Comparison of ENCODE assay signal across 18 cellular contexts in genomic region chr1:209870151-209870831, GRCh38. TPM values are rescaled to one million over a fixed set of nuclear protein-coding genes. Genes with fewer than 3 reads are reported as not detected.
DNase-seq lines count a peak whose midpoint lies in the region; FAIRE-seq and TF ChIP-seq lines count a peak whose summit lies in the region.
"Had no signal": no experiment of that assay in that cellular context is flagged by ENCODE, and none has a peak within 500 bp of the region (broad histone marks: within the 10 kb centered on the region; RNA-seq: fewer than 3 reads in every experiment).

No MANE protein-coding gene starts in this region.

- no peak overlapping the region for H3K9ac ChIP-seq in adipocyte (ENCODE audit: low read length)
- H3K9ac ChIP-seq in fibroblast of lung (ENCODE audit: insufficient read depth, low read length) = no peak overlapping the region

- H3K27ac ChIP-seq in fibroblast of lung (ENCODE audit: insufficient read depth, low read length) = no peak overlapping the region
- H3K27ac ChIP-seq: heart right ventricle, pancreas, uterus had no signal

- no peaks in the 10 kb centered on the region for H4K20me1 ChIP-seq in fibroblast of lung (ENCODE audit: control insufficient read depth, extremely low read depth, insufficient read depth, low read length)

- peaks cover 14% of the 10 kb centered on the region for H3K9me3 ChIP-seq in adipocyte (ENCODE audit: control insufficient read depth, low read length)
- no peaks in the 10 kb centered on the region for H3K9me3 ChIP-seq in fibroblast of lung (ENCODE audit: control insufficient read depth, insufficient read depth, low read depth, low read length)
- H3K9me3 ChIP-seq: MG63, pancreas, uterus had no signal

- no peak overlapping the region for H3K4me3 ChIP-seq in adipocyte (ENCODE audit: low read length)
- no peak overlapping the region for H3K4me3 ChIP-seq in fibroblast of lung (replicated peaks in 1 of 4; ENCODE audit: control extremely low read depth in 1 of 4, insufficient read depth in 1 of 4, low read depth in 3 of 4, low read length in 4 of 4)
- H3K4me3 ChIP-seq: heart right ventricle, lung, MG63, pancreas, uterus had no signal

- H3K27me3 ChIP-seq in adipocyte (replicated peaks; ENCODE audit: control insufficient read depth, insufficient read depth, low read length) = no peaks in the 10 kb centered on the region
- H3K27me3 ChIP-seq in fibroblast of lung (ENCODE audit: control insufficient read depth, insufficient read depth, low read length) = peaks cover 3% of the 10 kb centered on the region
- H3K27me3 ChIP-seq: MG63, pancreas, uterus had no signal

- H3K36me3 ChIP-seq in adipocyte (ENCODE audit: control insufficient read depth, insufficient read depth, low read length, severe bottlenecking) (no peaks in the 10 kb centered on the region), fibroblast of lung (ENCODE audit: control insufficient read depth, insufficient read depth, low read length) (no peaks in the 10 kb centered on the region)
- H3K36me3 ChIP-seq: heart right ventricle, MG63, pancreas, uterus had no signal

- FAIRE-seq in RCC 7860 (lab: Jason Lieb, UNC) = no peak
- FAIRE-seq: pancreas had no signal

- H2AFZ ChIP-seq in fibroblast of lung (ENCODE audit: low read length) = no peak overlapping the region

- H3K4me2 ChIP-seq in fibroblast of lung (ENCODE audit: extremely low read depth, insufficient read depth, low read length) = no peak overlapping the region

- TF ChIP-seq CTCF in fibroblast of lung (conservative IDR thresholded peaks at IDR 0.05 in 1 of 2, IDR thresholded peaks at IDR 0.05 in 1 of 2; ENCODE audit: low read depth in 1 of 2, low read length in 2 of 2) = no peak

- H3K4me1 ChIP-seq in adipocyte (ENCODE audit: control insufficient read depth, insufficient read depth, low read length) (peaks cover 12% of the 10 kb centered on the region), fibroblast of lung (ENCODE audit: control insufficient read depth, extremely low read depth, insufficient read depth, low read length) (no peaks in the 10 kb centered on the region)
- H3K4me1 ChIP-seq: heart right ventricle, pancreas, uterus had no signal

- DNase-seq in GM03348 (ENCODE audit: low spot score) (peak; percentile 26), adipocyte (ENCODE audit: low read depth) (peak; percentile 64), fibroblast of lung (ENCODE audit: low read depth in 2 of 2) (peak; percentile 49 to 55), stromal cell of bone marrow (ENCODE audit: low read depth) (peak; percentile 56), RCC 7860 (ENCODE audit: low spot score) (no peak), NCI-H1092 treated with DMSO at 0.1 percent for 48 hours (lab: John Stamatoyannopoulos, UW) (no peak), DMS153 treated with DMSO at 0.1 percent for 48 hours (lab: John Stamatoyannopoulos, UW; ENCODE audit: unreplicated experiment) (no peak), AG08396 (ENCODE audit: low spot score) (no peak)
- DNase-seq: activated naive CD4-positive, alpha-beta T cell; heart right ventricle; immature natural killer cell; MG63; naive B cell; NCI-H1694; NCI-H345; pancreas; uterus had no signal

- H3K79me2 ChIP-seq in fibroblast of lung (ENCODE audit: control insufficient read depth, insufficient read depth, low read length) = no peaks in the 10 kb centered on the region

RNA-seq across cellular contexts. Expression of gene UTP25, which starts 42.5 kb away (rescaled TPM):
- 6.9 and 10.4 TPM in 2 replicates for total RNA-seq in fibroblast of lung
- polyA plus RNA-seq in fibroblast of lung = 12.3 and 13.8 TPM in 2 replicates
- polyA plus RNA-seq in fibroblast of lung (2012) = 5.8 and 6.7 TPM in 2 replicates
- 5.1 and 6.2 TPM in 2 replicates for polyA minus RNA-seq in fibroblast of lung (ENCODE audit: low replicate concordance)

Comparison
In these comparisons a context has a peak if more than half of its experiments do, and no peak if none do; other contexts are left out.
1. DNase-seq: peak in GM03348 (single experiment), adipocyte (single experiment), fibroblast of lung (2 of 2) and stromal cell of bone marrow (single experiment); none in RCC 7860 (single experiment), NCI-H1092 treated with DMSO at 0.1 percent for 48 hours (single experiment), DMS153 treated with DMSO at 0.1 percent for 48 hours (single experiment) and AG08396 (single experiment).